ENCODE assay signal across 8 cellular contexts in genomic region chr16:29612381-29613306, GRCh38. TPM values are rescaled to one million over a fixed set of nuclear protein-coding genes. Genes with fewer than 3 reads are reported as not detected.
DNase-seq lines count a peak whose midpoint lies in the region; ATAC-seq and TF ChIP-seq lines count a peak whose summit lies in the region.
"Not testable (repeated sequence)": the region's sequence is repeated elsewhere in the genome, so short reads cannot be mapped to it uniquely, and the experiment has no call there.

No MANE protein-coding gene starts in this region.

- H3K4me1 ChIP-seq in CD4-positive, alpha-beta memory T cell (ENCODE audit: insufficient read depth, low read length); RWPE2 (ENCODE audit: insufficient read depth, poor library complexity, severe bottlenecking); fibroblast of lung (ENCODE audit: control insufficient read depth, extremely low read depth, insufficient read depth, low read length); mesodermal cell (ENCODE audit: control insufficient read depth, insufficient read depth, low read length, poor library complexity, severe bottlenecking): not testable (repeated sequence)

- peak overlapping the region; percentile 77 for H3K9ac ChIP-seq in fibroblast of lung (ENCODE audit: insufficient read depth, low read length)

- WGBS in mesodermal cell (ENCODE audit: insufficient coverage in 2 of 2), 2 experiments, result 0% methylated on average over 12 to 13 of the region's 48 CpGs

- peak overlapping the region; percentile 72 for H3K27ac ChIP-seq in CD4-positive, alpha-beta memory T cell (ENCODE audit: low read depth, low read length)
- H3K27ac ChIP-seq in RWPE2 (ENCODE audit: poor library complexity, severe bottlenecking) (peak overlapping the region; percentile 74), fibroblast of lung (ENCODE audit: insufficient read depth, low read length) (peak overlapping the region; percentile 84)
- not testable (repeated sequence) for H3K27ac ChIP-seq in mesodermal cell (ENCODE audit: low read depth, low read length, severe bottlenecking)

- TF ChIP-seq CTCF in RWPE2 (IDR thresholded peaks at IDR 0.05; ENCODE audit: poor library complexity, severe bottlenecking); fibroblast of lung (conservative IDR thresholded peaks at IDR 0.05 in 1 of 2, IDR thresholded peaks at IDR 0.05 in 1 of 2; ENCODE audit: low read depth in 1 of 2, low read length in 2 of 2): not testable (repeated sequence)

- not testable (repeated sequence) for H3K27me3 Mint-ChIP-seq in CD4-positive, alpha-beta memory T cell; activated naive CD8-positive, alpha-beta T cell

- CTCF ChIA-PET in CD4-positive, alpha-beta memory T cell (lab: Charles Lee; ENCODE audit: partially characterized antibody), result not testable (repeated sequence)

- ATAC-seq in GM21367 (IDR thresholded peaks at IDR 0.05; ENCODE audit: unreplicated experiment) (peak; percentile 5), HG03439 (IDR thresholded peaks at IDR 0.05; ENCODE audit: unreplicated experiment) (peak; percentile 46), RWPE2 (ENCODE audit: low read depth) (peak; percentile 43)

- H3K9me3 ChIP-seq in CD4-positive, alpha-beta memory T cell (ENCODE audit: control insufficient read depth in 1 of 2, low read length in 2 of 2); RWPE2 (ENCODE audit: severe bottlenecking); fibroblast of lung (ENCODE audit: control insufficient read depth, insufficient read depth, low read depth, low read length); mesodermal cell (ENCODE audit: control insufficient read depth, low read length): not testable (repeated sequence)

- not testable (repeated sequence) for H4K20me1 ChIP-seq in fibroblast of lung (ENCODE audit: control insufficient read depth, extremely low read depth, insufficient read depth, low read length)

- H3K36me3 ChIP-seq in CD4-positive, alpha-beta memory T cell (ENCODE audit: insufficient read depth, low read length); RWPE2 (ENCODE audit: low read depth); fibroblast of lung (ENCODE audit: control insufficient read depth, insufficient read depth, low read length); mesodermal cell (ENCODE audit: control insufficient read depth, insufficient read depth, low read length): not testable (repeated sequence)

- peak overlapping the region; percentile 76 for H2AFZ ChIP-seq in fibroblast of lung (ENCODE audit: low read length)

- not testable (repeated sequence) for H3K36me3 Mint-ChIP-seq in CD4-positive, alpha-beta memory T cell; activated naive CD8-positive, alpha-beta T cell

- peak; percentile 41 to 65 (median 58) for DNase-seq in CD4-positive, alpha-beta memory T cell
- not testable (repeated sequence) for DNase-seq in RWPE2 (ENCODE audit: low spot score)
- DNase-seq in fibroblast of lung (ENCODE audit: low read depth in 2 of 2), result peak in 1 of 2 donors; percentile 11
- peak; percentile 27 for DNase-seq in stimulated activated CD4-positive, alpha-beta T cell treated with anti-CD3 and anti-CD28 coated beads, Interleukin-15, amount 100 ng/mL, for 24 hours

- POLR2A ChIA-PET in CD4-positive, alpha-beta memory T cell (lab: Charles Lee; ENCODE audit: partially characterized antibody), result interaction anchor here (0.6 to 1.4 kb wide), 4 partner anchors 50 to 189 kb away, joined by 3 to 6 read pairs (median 3); partner anchors contain the start of gene SPN

- peak overlapping the region; percentile 78 for H3K4me2 ChIP-seq in fibroblast of lung (ENCODE audit: extremely low read depth, insufficient read depth, low read length)

- H3K27me3 ChIP-seq in CD4-positive, alpha-beta memory T cell (ENCODE audit: insufficient read depth, low read length); RWPE2 (ENCODE audit: insufficient read depth, poor library complexity, severe bottlenecking); fibroblast of lung (ENCODE audit: control insufficient read depth, insufficient read depth, low read length): not testable (repeated sequence)

- H3K4me1 Mint-ChIP-seq in CD4-positive, alpha-beta memory T cell, result peaks cover 7 to 32% (median 19%) of the 10 kb centered on the region in 4 donors
- H3K4me1 Mint-ChIP-seq in activated naive CD8-positive, alpha-beta T cell (ENCODE audit: low read depth), result not testable (repeated sequence)

- H3K9me3 Mint-ChIP-seq in CD4-positive, alpha-beta memory T cell; activated naive CD8-positive, alpha-beta T cell (ENCODE audit: low read depth): not testable (repeated sequence)

- H3K27ac Mint-ChIP-seq in CD4-positive, alpha-beta memory T cell, result peak overlapping the region; percentile 88 to 96 (median 92)
- H3K27ac Mint-ChIP-seq in activated naive CD8-positive, alpha-beta T cell, result peak overlapping the region; percentile 100

- intact Hi-C loops in CD4-positive, alpha-beta memory T cell (cut with micrococcal nuclease), result loop anchor here (2.0 kb wide), 1 partner anchor 50 kb away; the partner anchor contains the start of gene SPN

- H3K4me3 Mint-ChIP-seq in CD4-positive, alpha-beta memory T cell, result peak overlapping the region; percentile 87 to 99 (median 92)
- H3K4me3 Mint-ChIP-seq in activated naive CD8-positive, alpha-beta T cell, result peak overlapping the region; percentile 98

- peak overlapping the region; percentile 29 to 89 for H3K4me3 ChIP-seq in CD4-positive, alpha-beta memory T cell (ENCODE audit: low read length in 2 of 2)
- H3K4me3 ChIP-seq in RWPE2 (ENCODE audit: severe bottlenecking) (peak overlapping the region; percentile 88), fibroblast of lung (replicated peaks in 1 of 4; ENCODE audit: control extremely low read depth in 1 of 4, insufficient read depth in 1 of 4, low read depth in 3 of 4, low read length in 4 of 4) (peak overlapping the region; percentile 60 to 65 (median 64)), mesodermal cell (ENCODE audit: extremely low read depth, insufficient read depth, low read length, poor library complexity, severe bottlenecking) (peak overlapping the region; percentile 65)

- not testable (repeated sequence) for H3K79me2 ChIP-seq in fibroblast of lung (ENCODE audit: control insufficient read depth, insufficient read depth, low read length)

RNA-seq across cellular contexts. Expression of gene SPN, which starts 50.4 kb away (rescaled TPM):
- 100 to 1,000 TPM; 168 to 175 TPM for total RNA-seq in CD4-positive, alpha-beta memory T cell
- polyA plus RNA-seq in CD4-positive, alpha-beta memory T cell, result 100 to 1,000 TPM in 1 of 2 donors, 10 to 100 TPM in 1; 86.3 to 208 TPM
- not detected in 2 replicates for total RNA-seq in fibroblast of lung
- 0.01 and 0.05 TPM in 2 replicates for polyA plus RNA-seq in fibroblast of lung
- not detected in 2 replicates for polyA plus RNA-seq in fibroblast of lung (2012)
- not detected in 2 replicates for polyA minus RNA-seq in fibroblast of lung (ENCODE audit: low replicate concordance)
- 0.88 TPM for polyA plus RNA-seq in mesodermal cell (2013, experiment 1 of 2)
- 0.40 TPM for polyA plus RNA-seq in mesodermal cell (2013, experiment 2 of 2)

Comparison
In these comparisons a context has a peak if more than half of its experiments do, and no peak if none do; other contexts are left out.
1. RNA of gene SPN, which starts 50.4 kb away (total RNA-seq): 168 to 175 TPM in CD4-positive, alpha-beta memory T cell; not detected in fibroblast of lung; every median in the first group is over 100 times any median in the second.
2. Peak in every context shown above with its lines, with median percentiles within 50 percentile points of each other: H3K4me3 ChIP-seq and ATAC-seq.